Comparison of ENCODE assay signal across 20 cellular contexts in genomic region chr2:178650554-178650953, GRCh38.
DNase-seq lines count a peak whose midpoint lies in the region; ATAC-seq, FAIRE-seq and TF ChIP-seq lines count a peak whose summit lies in the region.
"Had no signal": no experiment of that assay in that cellular context is flagged by ENCODE, and none has a peak within 500 bp of the region (broad histone marks: within the 10 kb centered on the region; RNA-seq: fewer than 3 reads in every experiment).

No MANE protein-coding gene starts in this region.

- intact Hi-C loops in psoas muscle (cut with DNase I) (no loop called here), CD14-positive monocyte (cut with micrococcal nuclease) (no loop called here), esophagus muscularis mucosa (cut with DNase I) (no loop called here), HepG2 (cut with micrococcal nuclease; ENCODE audit: unreplicated experiment) (no loop called here)

- no peak for TF ChIP-seq POLR2A in esophagus muscularis mucosa (IDR thresholded peaks at IDR 0.05; ENCODE audit: low read depth)
- TF ChIP-seq POLR2A in HepG2 (IDR thresholded peaks at IDR 0.05; ENCODE audit: insufficient read depth in 1 of 2, low read depth in 2 of 2, low read length in 2 of 2): no peak

- no peak for TF ChIP-seq CTCF in LNCaP clone FGC (IDR thresholded peaks at IDR 0.05; ENCODE audit: control insufficient read depth, extremely low read depth, insufficient read depth)
- no peak for TF ChIP-seq CTCF in RWPE1 (conservative IDR thresholded peaks at IDR 0.05; ENCODE audit: low read depth)
- TF ChIP-seq CTCF in psoas muscle (IDR thresholded peaks at IDR 0.05): no peak
- no peak for TF ChIP-seq CTCF in CD14-positive monocyte (IDR thresholded peaks at IDR 0.05)
- TF ChIP-seq CTCF in esophagus muscularis mucosa (IDR thresholded peaks at IDR 0.05): no peak
- no peak for TF ChIP-seq CTCF in HepG2 (CRISPR knock-in tag; IDR thresholded peaks at IDR 0.05)

- ATAC-seq in esophagus mucosa (peak; percentile 83), psoas muscle (peak; percentile 63 to 77 (median 72)), HepG2 (no peak)
- ATAC-seq: A549; CD8-positive, alpha-beta T cell had no signal

- H3K4me3 Mint-ChIP-seq in CD14-positive monocyte: no peak overlapping the region
- H3K4me3 Mint-ChIP-seq: CD8-positive, alpha-beta T cell; HFFc6 had no signal

- in situ Hi-C loops in HepG2 (cut with HindIII; ENCODE audit: extremely low pct_ligation_motif_present, low pct_unique_long_range_greater_than_20kb): no loop called here

- no TSS peak for BruUV-seq in HepG2 (replicated peaks; lab: Mats Ljungman, UMichigan)

- no peaks in the 10 kb centered on the region for H3K9me3 ChIP-seq in psoas muscle
- no peaks in the 10 kb centered on the region for H3K9me3 ChIP-seq in MG63
- H3K9me3 ChIP-seq in esophagus muscularis mucosa: no peaks in the 10 kb centered on the region
- H3K9me3 ChIP-seq in HepG2 (ENCODE audit: low read length): no peaks in the 10 kb centered on the region
- H3K9me3 ChIP-seq: A549, BE2C had no signal

- H3K9ac ChIP-seq in HepG2 (ENCODE audit: insufficient read depth, low read depth, low read length): no peak overlapping the region

- peaks cover 0 to 5% (median 2%) of the 10 kb centered on the region in 3 donors for H3K27me3 Mint-ChIP-seq in CD14-positive monocyte (ENCODE audit: low read depth in 3 of 3)

- H3K27ac ChIP-seq in RWPE1: no peak overlapping the region
- H3K27ac ChIP-seq in psoas muscle: peak overlapping the region; percentile 79
- H3K27ac ChIP-seq in esophagus muscularis mucosa (replicated peaks in 1 of 4): no peak overlapping the region
- H3K27ac ChIP-seq in HepG2 (ENCODE audit: extremely low read length, insufficient read depth, low read length): no peak overlapping the region
- H3K27ac ChIP-seq: A549, C4-2B, HL-60 had no signal

- H3K9me3 Mint-ChIP-seq in CD14-positive monocyte: peaks cover 0 to 6% (median 0%) of the 10 kb centered on the region in 7 donors
- H3K9me3 Mint-ChIP-seq: CD8-positive, alpha-beta T cell; HFFc6 had no signal

- peaks cover 24% of the 10 kb centered on the region for H3K4me1 ChIP-seq in psoas muscle
- H3K4me1 ChIP-seq in esophagus muscularis mucosa: no peaks in the 10 kb centered on the region
- no peaks in the 10 kb centered on the region for H3K4me1 ChIP-seq in HepG2 (ENCODE audit: insufficient read depth, low read length)
- H3K4me1 ChIP-seq: A549, BE2C had no signal

- TF ChIP-seq EP300 in esophagus muscularis mucosa (IDR thresholded peaks at IDR 0.05) (no peak), HepG2 (IDR thresholded peaks at IDR 0.05; ENCODE audit: low read depth in 2 of 2, low read length in 2 of 2) (no peak), HepG2 (CRISPR knock-in tag; IDR thresholded peaks at IDR 0.05; ENCODE audit: borderline replicate concordance) (no peak)

- H3K36me3 ChIP-seq in psoas muscle (ENCODE audit: insufficient read depth in 1 of 2, low read depth in 1 of 2): peaks cover 9 to 80% of the 10 kb centered on the region in 2 donors
- H3K36me3 ChIP-seq in MG63: no peaks in the 10 kb centered on the region
- H3K36me3 ChIP-seq in esophagus muscularis mucosa: peaks cover 0 to 72% (median 0%) of the 10 kb centered on the region in 4 donors
- no peaks in the 10 kb centered on the region for H3K36me3 ChIP-seq in HepG2 (replicated peaks in 1 of 2; ENCODE audit: control insufficient read depth in 1 of 2, insufficient read depth in 2 of 2, low read length in 2 of 2)
- H3K36me3 ChIP-seq: BE2C had no signal

- H3K4me1 Mint-ChIP-seq in CD14-positive monocyte: no peaks in the 10 kb centered on the region

- no peak for FAIRE-seq in HepG2 (lab: Jason Lieb, UNC)
- FAIRE-seq: A549, GM12892, GM19239 had no signal

- H3K4me3 ChIP-seq in LNCaP clone FGC (ENCODE audit: low read depth, low read length) (no peak overlapping the region), psoas muscle (no peak overlapping the region), MG63 (no peak overlapping the region), esophagus muscularis mucosa (no peak overlapping the region), HepG2 (replicated peaks in 1 of 3; ENCODE audit: insufficient read depth in 1 of 3, low read depth in 2 of 3, low read length in 3 of 3) (no peak overlapping the region)
- H3K4me3 ChIP-seq: A549 had no signal

- no peak overlapping the region for H3K27ac Mint-ChIP-seq in CD14-positive monocyte
- H3K27ac Mint-ChIP-seq: CD8-positive, alpha-beta T cell; HFFc6 had no signal

- H2AFZ ChIP-seq in HepG2 (ENCODE audit: low read length): no peak overlapping the region

- H3K4me2 ChIP-seq in HepG2 (ENCODE audit: low read depth, low read length): no peak overlapping the region
- H3K4me2 ChIP-seq: A549 had no signal

- H4K20me1 ChIP-seq in HepG2 (ENCODE audit: insufficient read depth, low read length): no peaks in the 10 kb centered on the region

- H3K27me3 ChIP-seq in psoas muscle (ENCODE audit: insufficient read depth in 3 of 3, low read length in 2 of 3) (no peaks in the 10 kb centered on the region), MG63 (peaks cover 21% of the 10 kb centered on the region), esophagus muscularis mucosa (no peaks in the 10 kb centered on the region), HepG2 (ENCODE audit: control insufficient read depth in 1 of 2, insufficient read depth in 2 of 2, low read length in 2 of 2) (0 out of 5 replicates have a peak, but pooled peaks cover 0 to 5% of the 10 kb centered on the region in 2 experiments)
- H3K27me3 ChIP-seq: BE2C had no signal

- peak; percentile 18 for DNase-seq in LNCaP clone FGC (ENCODE audit: low read depth)
- DNase-seq in RWPE1 (ENCODE audit: low spot score): peak; percentile 8
- no peak for DNase-seq in psoas muscle
- DNase-seq in CD14-positive monocyte (ENCODE audit: low spot score): no peak
- no peak for DNase-seq in MG63
- no peak for DNase-seq in esophagus muscularis mucosa (ENCODE audit: extremely low spot score)
- DNase-seq in HepG2 (ENCODE audit: low spot score): no peak
- DNase-seq: BE2C; CD8-positive, alpha-beta T cell; COR-L47; DND-41; GDM1; HCEC 1CT; HFFc6 had no signal

- 22 to 30% (median 27%) methylated on average over 5 of the region's 5 CpGs for WGBS in psoas muscle, 3 donors
- 49% methylated on average over 5 of the region's 5 CpGs for WGBS in esophagus muscularis mucosa
- WGBS in HepG2 (ENCODE audit: low lambda C conversion rate): 42% methylated on average over 5 of the region's 5 CpGs

- H3K79me2 ChIP-seq in HepG2 (ENCODE audit: insufficient read depth, low read length): no peaks in the 10 kb centered on the region

- CTCF ChIA-PET in RWPE1 (lab: Yijun Ruan, JAX): no interaction called here
- CTCF ChIA-PET in HepG2 (lab: Yijun Ruan, JAX; ENCODE audit: low intra/inter-chr PET ratio, low total read pairs): no interaction called here

- POLR2A ChIA-PET in RWPE1 (lab: Yijun Ruan, JAX; ENCODE audit: low non-redundant PET) (no interaction called here), HepG2 (lab: Yijun Ruan, JAX) (no interaction called here)

- no peak for TF ChIP-seq RAD21 in HepG2 (CRISPR knock-in tag; IDR thresholded peaks at IDR 0.05)

- no peaks in the 10 kb centered on the region for H3K36me3 Mint-ChIP-seq in CD14-positive monocyte

TF ChIP-seq in HepG2, 621 proteins besides CTCF, POLR2A, EP300 and RAD21:
- TF ChIP-seq CC2D1A (CRISPR knock-in tag; IDR thresholded peaks at IDR 0.05) (no peak), U2AF2 (IDR thresholded peaks at IDR 0.05; ENCODE audit: low read depth, low read length) (no peak), MEF2D (CRISPR knock-in tag; IDR thresholded peaks at IDR 0.05) (no peak), SALL1 (CRISPR knock-in tag; IDR thresholded peaks at IDR 0.05) (no peak), KDM5A (IDR thresholded peaks at IDR 0.05; ENCODE audit: borderline replicate concordance, low read length) (no peak), ZNF607 (CRISPR knock-in tag; IDR thresholded peaks at IDR 0.05; ENCODE audit: borderline replicate concordance) (no peak)
- TF ChIP-seq, protein P1, sequence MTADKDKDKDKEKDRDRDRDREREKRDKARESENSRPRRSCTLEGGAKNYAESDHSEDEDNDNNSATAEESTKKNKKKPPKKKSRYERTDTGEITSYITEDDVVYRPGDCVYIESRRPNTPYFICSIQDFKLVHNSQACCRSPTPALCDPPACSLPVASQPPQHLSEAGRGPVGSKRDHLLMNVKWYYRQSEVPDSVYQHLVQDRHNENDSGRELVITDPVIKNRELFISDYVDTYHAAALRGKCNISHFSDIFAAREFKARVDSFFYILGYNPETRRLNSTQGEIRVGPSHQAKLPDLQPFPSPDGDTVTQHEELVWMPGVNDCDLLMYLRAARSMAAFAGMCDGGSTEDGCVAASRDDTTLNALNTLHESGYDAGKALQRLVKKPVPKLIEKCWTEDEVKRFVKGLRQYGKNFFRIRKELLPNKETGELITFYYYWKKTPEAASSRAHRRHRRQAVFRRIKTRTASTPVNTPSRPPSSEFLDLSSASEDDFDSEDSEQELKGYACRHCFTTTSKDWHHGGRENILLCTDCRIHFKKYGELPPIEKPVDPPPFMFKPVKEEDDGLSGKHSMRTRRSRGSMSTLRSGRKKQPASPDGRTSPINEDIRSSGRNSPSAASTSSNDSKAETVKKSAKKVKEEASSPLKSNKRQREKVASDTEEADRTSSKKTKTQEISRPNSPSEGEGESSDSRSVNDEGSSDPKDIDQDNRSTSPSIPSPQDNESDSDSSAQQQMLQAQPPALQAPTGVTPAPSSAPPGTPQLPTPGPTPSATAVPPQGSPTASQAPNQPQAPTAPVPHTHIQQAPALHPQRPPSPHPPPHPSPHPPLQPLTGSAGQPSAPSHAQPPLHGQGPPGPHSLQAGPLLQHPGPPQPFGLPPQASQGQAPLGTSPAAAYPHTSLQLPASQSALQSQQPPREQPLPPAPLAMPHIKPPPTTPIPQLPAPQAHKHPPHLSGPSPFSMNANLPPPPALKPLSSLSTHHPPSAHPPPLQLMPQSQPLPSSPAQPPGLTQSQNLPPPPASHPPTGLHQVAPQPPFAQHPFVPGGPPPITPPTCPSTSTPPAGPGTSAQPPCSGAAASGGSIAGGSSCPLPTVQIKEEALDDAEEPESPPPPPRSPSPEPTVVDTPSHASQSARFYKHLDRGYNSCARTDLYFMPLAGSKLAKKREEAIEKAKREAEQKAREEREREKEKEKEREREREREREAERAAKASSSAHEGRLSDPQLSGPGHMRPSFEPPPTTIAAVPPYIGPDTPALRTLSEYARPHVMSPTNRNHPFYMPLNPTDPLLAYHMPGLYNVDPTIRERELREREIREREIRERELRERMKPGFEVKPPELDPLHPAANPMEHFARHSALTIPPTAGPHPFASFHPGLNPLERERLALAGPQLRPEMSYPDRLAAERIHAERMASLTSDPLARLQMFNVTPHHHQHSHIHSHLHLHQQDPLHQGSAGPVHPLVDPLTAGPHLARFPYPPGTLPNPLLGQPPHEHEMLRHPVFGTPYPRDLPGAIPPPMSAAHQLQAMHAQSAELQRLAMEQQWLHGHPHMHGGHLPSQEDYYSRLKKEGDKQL (CRISPR knock-in tag; IDR thresholded peaks at IDR 0.05; ENCODE audit: low read depth): no peak

Comparison
In these comparisons a context has a peak if more than half of its experiments do, and no peak if none do; other contexts are left out.
1. DNase-seq: peak in LNCaP clone FGC (single experiment) and RWPE1 (single experiment); none in psoas muscle (0 of 2), CD14-positive monocyte (single experiment), MG63 (single experiment), esophagus muscularis mucosa (single experiment) and HepG2 (single experiment).